Comparison of ENCODE assay signal across 9 cellular contexts in the genomic region with DNA sequence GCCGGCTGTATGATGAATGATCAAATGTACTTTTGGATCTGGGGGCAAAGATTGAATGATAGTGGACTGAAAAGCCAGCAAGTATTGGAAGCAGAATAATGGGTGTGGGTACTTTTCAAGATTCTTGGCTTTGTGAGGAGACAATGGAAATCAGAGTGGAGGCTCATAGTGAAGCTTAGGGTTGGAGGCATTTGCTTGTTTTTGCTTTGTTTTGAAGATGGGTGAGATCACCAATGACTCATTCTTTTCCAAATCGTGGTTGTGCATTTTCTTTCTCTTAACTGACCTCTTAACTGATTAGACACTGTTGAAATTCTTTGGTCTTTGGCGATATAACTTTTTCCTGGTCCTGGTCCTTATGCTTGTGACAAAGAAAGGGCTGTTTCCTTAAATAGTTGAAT. TPM values are rescaled to one million over a fixed set of nuclear protein-coding genes. Genes with fewer than 3 reads are reported as not detected.
DNase-seq lines count a peak whose midpoint lies in the region; ATAC-seq, FAIRE-seq and TF ChIP-seq lines count a peak whose summit lies in the region.
"Had no signal": no experiment of that assay in that cellular context is flagged by ENCODE, and none has a peak within 500 bp of the region (broad histone marks: within the 10 kb centered on the region; RNA-seq: fewer than 3 reads in every experiment).

No MANE protein-coding gene starts in this region.

- H4K20me1 ChIP-seq in BLaER1 treated with 17β-estradiol and CSF1 and Interleukin-3, amounts not matched to agents 10 nM and 100 nM = peaks cover 0 to 98% (median 40%) of the 10 kb centered on the region in 11 experiments; a peak in 14 of 22 replicates
- no peaks in the 10 kb centered on the region for H4K20me1 ChIP-seq in GM12878 (ENCODE audit: control insufficient read depth, insufficient read depth)

- ATAC-seq in GM12878 = no peak
- no peak for ATAC-seq in GM21737 (IDR thresholded peaks at IDR 0.05; ENCODE audit: unreplicated experiment)

- no peak for TF ChIP-seq POLR2A in GM12878 (IDR thresholded peaks at IDR 0.05; ENCODE audit: low read depth, low read length)

- TF ChIP-seq EP300 in GM12878 (IDR thresholded peaks at IDR 0.05; ENCODE audit: borderline replicate concordance in 1 of 2, control insufficient read depth in 1 of 2, low read depth in 2 of 2, low read length in 2 of 2) = no peak

- FAIRE-seq in GM12878 (lab: Jason Lieb, UNC) = no peak

- peak overlapping the region in 3 of 11 experiments; percentile 15 to 43 (median 21); a peak in 3 of 22 replicates for H3K9ac ChIP-seq in BLaER1 treated with 17β-estradiol and CSF1 and Interleukin-3, amounts not matched to agents 10 nM and 100 nM
- H3K9ac ChIP-seq in GM12878 (ENCODE audit: control insufficient read depth, insufficient read depth, low read length) = no peak overlapping the region

- no peaks in the 10 kb centered on the region for H3K27me3 ChIP-seq in BLaER1 treated with 17β-estradiol and CSF1 and Interleukin-3, amounts not matched to agents 10 nM and 100 nM
- H3K27me3 ChIP-seq in GM12878 (replicated peaks in 1 of 2; ENCODE audit: control insufficient read depth in 2 of 2, insufficient read depth in 2 of 2, low read length in 1 of 2) = no peaks in the 10 kb centered on the region; a peak in 1 of 4 replicates

- peaks cover 0 to 77% (median 49%) of the 10 kb centered on the region in 11 experiments; a peak in 19 of 22 replicates for H3K36me3 ChIP-seq in BLaER1 treated with 17β-estradiol and CSF1 and Interleukin-3, amounts not matched to agents 10 nM and 100 nM
- no peaks in the 10 kb centered on the region for H3K36me3 ChIP-seq in GM12878 (ENCODE audit: control insufficient read depth in 2 of 2, insufficient read depth in 2 of 2, low read length in 1 of 2)

- peak overlapping the region in 10 of 11 experiments; percentile 43 to 76 (median 62); a peak in 19 of 22 replicates for H3K27ac ChIP-seq in BLaER1 treated with 17β-estradiol and CSF1 and Interleukin-3, amounts not matched to agents 10 nM and 100 nM
- H3K27ac ChIP-seq in GM12878 (ENCODE audit: control insufficient read depth, insufficient read depth) = no peak overlapping the region

- TF ChIP-seq CTCF in GM12878 (IDR thresholded peaks at IDR 0.05 in 2 of 3, conservative IDR thresholded peaks at IDR 0.05 in 1 of 3; ENCODE audit: control insufficient read depth in 2 of 3, extremely low read depth in 1 of 3, insufficient read depth in 1 of 3, low read depth in 3 of 3, low read length in 3 of 3) = no peak

- RAD21 ChIA-PET in GM12878 (lab: Charles Lee; ENCODE audit: unreplicated experiment) = no interaction called here

- H3K9me3 ChIP-seq in BLaER1 treated with 17β-estradiol and CSF1 and Interleukin-3, amounts not matched to agents 10 nM and 100 nM (replicated peaks in 1 of 11) = peaks cover 10 to 77% (median 46%) of the 10 kb centered on the region in 11 experiments; a peak in 21 of 22 replicates
- no peaks in the 10 kb centered on the region for H3K9me3 ChIP-seq in GM12878 (replicated peaks; ENCODE audit: control insufficient read depth, insufficient read depth, low read length)

- H3K4me3 ChIP-seq in BLaER1 treated with 17β-estradiol and CSF1 and Interleukin-3, amounts not matched to agents 10 nM and 100 nM = no peak overlapping the region
- H3K4me3 ChIP-seq in Jurkat, Clone E6-1 (ENCODE audit: low read length) = peak overlapping the region; percentile 17
- no peak overlapping the region for H3K4me3 ChIP-seq in GM12878

- no peak overlapping the region for H2AFZ ChIP-seq in GM12878 (ENCODE audit: control insufficient read depth, low read depth, low read length)

- CTCF ChIA-PET in GM12878 (lab: Yijun Ruan, JAX) = interaction anchor here (0.6 kb wide), 1 partner anchor 108 kb away, joined by 3 read pairs; no protein-coding TSS in a partner anchor

- DNase-seq in Jurkat, Clone E6-1 (ENCODE audit: low read depth, low spot score) = no peak
- DNase-seq in GM12878 (ENCODE audit: low read depth, low spot score) (no peak), myocyte (ENCODE audit: low read depth) (peak; percentile 40), GF-D8 (lab: John Stamatoyannopoulos, UW) (no peak), NCI-H146 (lab: John Stamatoyannopoulos, UW) (no peak)
- no peak for DNase-seq in stimulated activated CD8-positive, alpha-beta memory T cell treated with anti-CD3 and anti-CD28 coated beads, Interleukin-4, amount 100 ng/mL, for 48 hours
- DNase-seq: hypothalamus had no signal

- SMC1A ChIA-PET in GM12878 (lab: Charles Lee; ENCODE audit: uncharacterized antibody, unreplicated experiment) = no interaction called here

- H3K79me2 ChIP-seq in GM12878 (ENCODE audit: control insufficient read depth, insufficient read depth, low read length) = no peaks in the 10 kb centered on the region

- peak overlapping the region; percentile 51 to 84 (median 60) for H3K4me2 ChIP-seq in BLaER1 treated with 17β-estradiol and CSF1 and Interleukin-3, amounts not matched to agents 10 nM and 100 nM
- no peak overlapping the region for H3K4me2 ChIP-seq in GM12878 (ENCODE audit: control insufficient read depth, insufficient read depth)

- H3K4me1 ChIP-seq in BLaER1 treated with 17β-estradiol and CSF1 and Interleukin-3, amounts not matched to agents 10 nM and 100 nM = peaks cover 27 to 41% (median 31%) of the 10 kb centered on the region in 10 experiments
- H3K4me1 ChIP-seq in GM12878 (ENCODE audit: control insufficient read depth, insufficient read depth, low read length) = no peaks in the 10 kb centered on the region

- 40% methylated on average over 3 of the region's 3 CpGs for WGBS in GM12878 (ENCODE audit: insufficient coverage, insufficient replicate concordance, low lambda C conversion rate, missing lambda C conversion rate)

- in situ Hi-C loops in GM12878 (cut with MboI) = no loop called here

- BruUV-seq in GM12878 (replicated peaks; lab: Mats Ljungman, UMichigan) = no TSS peak

- intact Hi-C loops in GM12878 (cut with micrococcal nuclease; ENCODE audit: unreplicated experiment) = no loop called here

- POLR2A ChIA-PET in GM12878 (lab: Charles Lee) = no interaction called here

- TF ChIP-seq RAD21 in GM12878 (IDR thresholded peaks at IDR 0.05; ENCODE audit: insufficient read depth, low read depth, low read length) = no peak

TF ChIP-seq in GM12878, 131 proteins besides CTCF, POLR2A, EP300 and RAD21:
- TF ChIP-seq JUNB (IDR thresholded peaks at IDR 0.05) (peak; percentile 35; the same call in 1 of the 2 replicates), RB1 (IDR thresholded peaks at IDR 0.05; ENCODE audit: borderline replicate concordance) (no peak)

RNA-seq across cellular contexts. Expression of a gene that starts 54.4 kb away (rescaled TPM):
- polyA plus RNA-seq in Jurkat, Clone E6-1 (2012; ENCODE audit: insufficient read depth, insufficient read length) = 9.9 TPM
- not detected in 2 replicates for total RNA-seq in GM12878 (2013; cell fraction: nucleolus; rRNA removed)
- total RNA-seq in GM12878 (2014; rRNA removed) (0.06 and 0.16 TPM in 2 replicates), GM12878 (2014; rRNA removed; fragmentation: Illumina TruSeq; extraction: Trizol) (under 0.01 TPM in 1 of 2 replicates, not detected in the other), GM12878 (2021) (0.05 TPM in 2 replicates), myocyte (4.0 and 6.4 TPM in 2 replicates)
- not detected for polyA plus RNA-seq in GM12878 (2011; ENCODE audit: low read depth)
- polyA plus RNA-seq in GM12878 (2011; rRNA removed) (0.01 TPM in 2 replicates), GM12878 (2014; fragmentation: Illumina TruSeq; extraction: Trizol) (0.01 TPM in 1 of 2 replicates, not detected in the other), GM12878 (2014; fragmentation: Nextera tagmentation; extraction: Ambion mirVana) (under 1 TPM in 1 of 2 experiments, not detected in 1; 0.10 TPM), GM12878 (2014; rRNA removed) (0.01 and 0.24 TPM in 2 replicates), GM12878 (2016; fragmentation: Nextera tagmentation; extraction: Ambion mirVana) (not detected)
- polyA plus RNA-seq in GM12878 (2011; cell fraction: cytosol; rRNA removed) = not detected in 2 replicates
- polyA plus RNA-seq in GM12878 (2011; cell fraction: nucleus; rRNA removed) = 0.03 TPM in 1 of 2 replicates, not detected in the other
- polyA plus RNA-seq in GM12878 (2012) = 0.03 TPM in 2 replicates
- 0.15 TPM in 1 of 2 replicates, not detected in the other for polyA minus RNA-seq in GM12878 (2011; rRNA and poly(A)+ RNA removed)
- polyA minus RNA-seq in GM12878 (2011; cell fraction: cytosol; rRNA and poly(A)+ RNA removed) = not detected in 2 replicates
- 0.10 TPM in 1 of 2 replicates, not detected in the other for polyA minus RNA-seq in GM12878 (2011; cell fraction: nucleus; rRNA and poly(A)+ RNA removed)
- 1.8 TPM for polyA plus RNA-seq in myocyte (2012)
